In the genomic region with DNA sequence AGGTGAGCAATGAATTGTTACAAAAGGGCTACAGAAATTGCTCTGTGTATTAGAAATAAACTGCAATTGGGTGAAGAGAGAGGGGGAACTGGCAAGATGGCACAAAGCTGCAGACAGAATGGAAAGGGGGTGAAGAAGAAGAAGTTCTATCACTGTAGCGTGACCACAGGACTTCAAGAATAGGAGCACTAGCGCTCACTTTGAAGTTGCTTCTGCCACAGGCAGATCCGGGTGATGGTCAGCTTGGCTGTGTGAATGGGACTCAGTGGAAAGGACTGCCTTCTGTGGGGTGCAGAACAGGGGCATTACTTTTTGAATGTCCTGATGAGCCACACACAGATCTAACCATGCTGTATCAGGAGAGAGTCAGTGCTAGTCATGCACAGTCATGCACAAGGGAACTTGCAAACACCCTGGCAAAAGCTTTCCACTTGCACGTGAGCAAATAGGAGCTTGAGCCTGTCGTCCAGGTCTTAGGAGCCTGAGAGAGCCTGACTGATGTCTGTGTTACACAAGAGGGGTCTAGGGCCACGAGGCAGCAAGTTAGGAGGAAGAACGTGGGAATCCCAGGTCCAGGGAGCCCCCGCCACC, we compare ENCODE assay signal across 1 cellular context.
TF ChIP-seq lines count a peak whose summit lies in the region.

No MANE protein-coding gene starts in this region.

TF ChIP-seq in HCT116, 20 proteins besides CTCF, POLR2A, EP300 and RAD21 (continued from another document):
- TF ChIP-seq, protein P1, sequence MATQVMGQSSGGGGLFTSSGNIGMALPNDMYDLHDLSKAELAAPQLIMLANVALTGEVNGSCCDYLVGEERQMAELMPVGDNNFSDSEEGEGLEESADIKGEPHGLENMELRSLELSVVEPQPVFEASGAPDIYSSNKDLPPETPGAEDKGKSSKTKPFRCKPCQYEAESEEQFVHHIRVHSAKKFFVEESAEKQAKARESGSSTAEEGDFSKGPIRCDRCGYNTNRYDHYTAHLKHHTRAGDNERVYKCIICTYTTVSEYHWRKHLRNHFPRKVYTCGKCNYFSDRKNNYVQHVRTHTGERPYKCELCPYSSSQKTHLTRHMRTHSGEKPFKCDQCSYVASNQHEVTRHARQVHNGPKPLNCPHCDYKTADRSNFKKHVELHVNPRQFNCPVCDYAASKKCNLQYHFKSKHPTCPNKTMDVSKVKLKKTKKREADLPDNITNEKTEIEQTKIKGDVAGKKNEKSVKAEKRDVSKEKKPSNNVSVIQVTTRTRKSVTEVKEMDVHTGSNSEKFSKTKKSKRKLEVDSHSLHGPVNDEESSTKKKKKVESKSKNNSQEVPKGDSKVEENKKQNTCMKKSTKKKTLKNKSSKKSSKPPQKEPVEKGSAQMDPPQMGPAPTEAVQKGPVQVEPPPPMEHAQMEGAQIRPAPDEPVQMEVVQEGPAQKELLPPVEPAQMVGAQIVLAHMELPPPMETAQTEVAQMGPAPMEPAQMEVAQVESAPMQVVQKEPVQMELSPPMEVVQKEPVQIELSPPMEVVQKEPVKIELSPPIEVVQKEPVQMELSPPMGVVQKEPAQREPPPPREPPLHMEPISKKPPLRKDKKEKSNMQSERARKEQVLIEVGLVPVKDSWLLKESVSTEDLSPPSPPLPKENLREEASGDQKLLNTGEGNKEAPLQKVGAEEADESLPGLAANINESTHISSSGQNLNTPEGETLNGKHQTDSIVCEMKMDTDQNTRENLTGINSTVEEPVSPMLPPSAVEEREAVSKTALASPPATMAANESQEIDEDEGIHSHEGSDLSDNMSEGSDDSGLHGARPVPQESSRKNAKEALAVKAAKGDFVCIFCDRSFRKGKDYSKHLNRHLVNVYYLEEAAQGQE (IDR thresholded peaks at IDR 0.05; ENCODE audit: low read depth) = no peak
- no peak for TF ChIP-seq YY1 (IDR thresholded peaks at IDR 0.05; ENCODE audit: extremely low read depth, insufficient replicate concordance, low read depth, low read length)
- no peak for TF ChIP-seq EZH2 (IDR thresholded peaks at IDR 0.05)
TF ChIP-seq in HCT116: peak in this region for 0.
